ENCODE assay signal across 1 cellular context in the genomic region with DNA sequence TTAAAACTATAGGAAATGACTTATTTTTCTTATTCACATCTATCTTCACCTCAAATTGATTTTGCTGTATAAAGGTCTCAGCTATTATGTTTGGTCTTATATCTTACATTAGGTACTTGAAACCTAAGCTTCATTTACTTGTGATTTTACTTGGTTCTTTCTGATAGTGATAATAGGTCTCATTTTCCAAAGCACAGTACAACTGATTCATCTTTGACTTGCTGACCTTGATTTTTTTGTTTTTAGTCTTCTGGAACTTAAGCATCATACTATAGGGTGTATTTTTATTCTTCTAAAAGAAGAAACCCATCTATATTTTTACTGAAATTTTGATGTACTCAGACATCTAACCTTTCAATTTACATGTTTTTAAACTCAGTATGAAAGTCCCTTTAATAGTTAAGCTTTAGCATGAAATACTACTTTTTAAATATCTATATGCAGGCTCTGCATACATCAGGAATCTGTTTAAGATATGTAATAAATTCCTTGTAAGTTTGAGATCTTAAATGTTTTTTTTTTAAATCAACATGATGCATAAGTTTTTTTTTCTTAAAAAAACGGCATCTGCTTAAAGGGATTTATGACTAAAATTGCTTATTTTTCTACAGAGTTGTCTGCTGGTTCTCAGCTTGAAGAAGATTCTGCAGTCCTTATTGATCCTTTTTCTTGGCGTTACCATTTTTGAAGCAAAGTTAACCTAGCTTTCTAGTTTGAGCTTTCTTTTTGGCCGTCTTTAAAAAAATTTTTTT.
TF ChIP-seq lines count a peak whose summit lies in the region.

No MANE protein-coding gene starts in this region.

TF ChIP-seq in GM23338, 12 proteins besides CTCF, POLR2A, EP300 and RAD21 (continued from another document):
- no peak for TF ChIP-seq NANOG (IDR thresholded peaks at IDR 0.05; ENCODE audit: borderline replicate concordance)
- TF ChIP-seq ZNF331 (CRISPR knock-in tag; IDR thresholded peaks at IDR 0.05; ENCODE audit: low read depth) = no peak
- no peak for TF ChIP-seq ETS1 (IDR thresholded peaks at IDR 0.05)
- TF ChIP-seq, protein P1, sequence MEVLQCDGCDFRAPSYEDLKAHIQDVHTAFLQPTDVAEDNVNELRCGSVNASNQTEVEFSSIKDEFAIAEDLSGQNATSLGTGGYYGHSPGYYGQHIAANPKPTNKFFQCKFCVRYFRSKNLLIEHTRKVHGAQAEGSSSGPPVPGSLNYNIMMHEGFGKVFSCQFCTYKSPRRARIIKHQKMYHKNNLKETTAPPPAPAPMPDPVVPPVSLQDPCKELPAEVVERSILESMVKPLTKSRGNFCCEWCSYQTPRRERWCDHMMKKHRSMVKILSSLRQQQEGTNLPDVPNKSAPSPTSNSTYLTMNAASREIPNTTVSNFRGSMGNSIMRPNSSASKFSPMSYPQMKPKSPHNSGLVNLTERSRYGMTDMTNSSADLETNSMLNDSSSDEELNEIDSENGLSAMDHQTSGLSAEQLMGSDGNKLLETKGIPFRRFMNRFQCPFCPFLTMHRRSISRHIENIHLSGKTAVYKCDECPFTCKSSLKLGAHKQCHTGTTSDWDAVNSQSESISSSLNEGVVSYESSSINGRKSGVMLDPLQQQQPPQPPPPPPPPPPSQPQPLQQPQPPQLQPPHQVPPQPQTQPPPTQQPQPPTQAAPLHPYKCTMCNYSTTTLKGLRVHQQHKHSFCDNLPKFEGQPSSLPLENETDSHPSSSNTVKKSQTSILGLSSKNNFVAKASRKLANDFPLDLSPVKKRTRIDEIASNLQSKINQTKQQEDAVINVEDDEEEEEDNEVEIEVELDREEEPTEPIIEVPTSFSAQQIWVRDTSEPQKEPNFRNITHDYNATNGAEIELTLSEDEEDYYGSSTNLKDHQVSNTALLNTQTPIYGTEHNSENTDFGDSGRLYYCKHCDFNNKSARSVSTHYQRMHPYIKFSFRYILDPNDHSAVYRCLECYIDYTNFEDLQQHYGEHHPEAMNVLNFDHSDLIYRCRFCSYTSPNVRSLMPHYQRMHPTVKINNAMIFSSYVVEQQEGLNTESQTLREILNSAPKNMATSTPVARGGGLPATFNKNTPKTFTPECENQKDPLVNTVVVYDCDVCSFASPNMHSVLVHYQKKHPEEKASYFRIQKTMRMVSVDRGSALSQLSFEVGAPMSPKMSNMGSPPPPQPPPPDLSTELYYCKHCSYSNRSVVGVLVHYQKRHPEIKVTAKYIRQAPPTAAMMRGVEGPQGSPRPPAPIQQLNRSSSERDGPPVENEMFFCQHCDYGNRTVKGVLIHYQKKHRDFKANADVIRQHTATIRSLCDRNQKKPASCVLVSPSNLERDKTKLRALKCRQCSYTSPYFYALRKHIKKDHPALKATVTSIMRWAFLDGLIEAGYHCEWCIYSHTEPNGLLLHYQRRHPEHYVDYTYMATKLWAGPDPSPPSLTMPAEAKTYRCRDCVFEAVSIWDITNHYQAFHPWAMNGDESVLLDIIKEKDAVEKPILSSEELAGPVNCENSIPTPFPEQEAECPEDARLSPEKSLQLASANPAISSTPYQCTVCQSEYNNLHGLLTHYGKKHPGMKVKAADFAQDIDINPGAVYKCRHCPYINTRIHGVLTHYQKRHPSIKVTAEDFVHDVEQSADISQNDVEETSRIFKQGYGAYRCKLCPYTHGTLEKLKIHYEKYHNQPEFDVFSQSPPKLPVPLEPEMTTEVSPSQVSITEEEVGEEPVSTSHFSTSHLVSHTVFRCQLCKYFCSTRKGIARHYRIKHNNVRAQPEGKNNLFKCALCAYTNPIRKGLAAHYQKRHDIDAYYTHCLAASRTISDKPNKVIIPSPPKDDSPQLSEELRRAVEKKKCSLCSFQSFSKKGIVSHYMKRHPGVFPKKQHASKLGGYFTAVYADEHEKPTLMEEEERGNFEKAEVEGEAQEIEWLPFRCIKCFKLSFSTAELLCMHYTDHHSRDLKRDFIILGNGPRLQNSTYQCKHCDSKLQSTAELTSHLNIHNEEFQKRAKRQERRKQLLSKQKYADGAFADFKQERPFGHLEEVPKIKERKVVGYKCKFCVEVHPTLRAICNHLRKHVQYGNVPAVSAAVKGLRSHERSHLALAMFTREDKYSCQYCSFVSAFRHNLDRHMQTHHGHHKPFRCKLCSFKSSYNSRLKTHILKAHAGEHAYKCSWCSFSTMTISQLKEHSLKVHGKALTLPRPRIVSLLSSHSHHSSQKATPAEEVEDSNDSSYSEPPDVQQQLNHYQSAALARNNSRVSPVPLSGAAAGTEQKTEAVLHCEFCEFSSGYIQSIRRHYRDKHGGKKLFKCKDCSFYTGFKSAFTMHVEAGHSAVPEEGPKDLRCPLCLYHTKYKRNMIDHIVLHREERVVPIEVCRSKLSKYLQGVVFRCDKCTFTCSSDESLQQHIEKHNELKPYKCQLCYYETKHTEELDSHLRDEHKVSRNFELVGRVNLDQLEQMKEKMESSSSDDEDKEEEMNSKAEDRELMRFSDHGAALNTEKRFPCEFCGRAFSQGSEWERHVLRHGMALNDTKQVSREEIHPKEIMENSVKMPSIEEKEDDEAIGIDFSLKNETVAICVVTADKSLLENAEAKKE (CRISPR knock-in tag; IDR thresholded peaks at IDR 0.05) = no peak
- TF ChIP-seq JUNB (IDR thresholded peaks at IDR 0.05; ENCODE audit: unreplicated experiment) = no peak
- TF ChIP-seq REST (IDR thresholded peaks at IDR 0.05; ENCODE audit: unreplicated experiment) = no peak
- no peak for TF ChIP-seq ZNF114 (CRISPR knock-in tag; IDR thresholded peaks at IDR 0.05)
- TF ChIP-seq EZH2 (IDR thresholded peaks at IDR 0.05; ENCODE audit: low read depth, unreplicated experiment) = no peak
- TF ChIP-seq EZH2phosphoT487 (IDR thresholded peaks at IDR 0.05; ENCODE audit: unreplicated experiment) = no peak
